ENCODE assay signal across 7 cellular contexts in the genomic region with DNA sequence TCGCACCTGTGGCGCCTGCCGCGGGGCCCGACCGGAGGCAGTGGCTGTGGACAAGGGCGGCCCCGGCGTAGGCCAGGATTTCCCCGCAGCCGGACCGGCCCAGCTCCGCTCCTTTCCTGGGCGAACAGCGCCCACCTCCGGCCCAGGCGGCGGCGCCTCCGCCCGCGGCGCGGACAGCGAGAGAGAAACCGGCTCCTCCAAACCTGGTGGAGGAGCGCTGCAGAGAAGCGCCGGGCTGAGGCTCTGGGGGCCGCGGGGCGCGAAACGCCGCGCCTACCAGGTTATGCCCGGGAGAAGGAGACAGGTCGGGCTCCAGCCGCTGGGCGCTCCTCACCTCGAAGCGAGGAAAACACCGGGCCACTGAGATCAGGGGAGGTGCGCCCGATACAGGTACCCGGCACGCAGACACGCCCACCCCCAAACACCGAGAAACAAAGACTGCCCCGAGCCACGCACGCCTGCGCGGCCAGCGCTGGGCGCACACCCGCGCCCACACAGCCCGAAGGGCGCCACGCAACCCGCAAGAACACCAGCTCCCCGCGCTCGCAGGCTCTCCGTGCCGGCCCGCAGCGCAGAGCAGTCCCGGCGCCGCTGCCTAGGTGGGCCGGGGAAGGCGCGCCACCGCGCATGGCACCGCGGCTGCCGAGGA. TPM values are rescaled to one million over a fixed set of nuclear protein-coding genes. Genes with fewer than 3 reads are reported as not detected.
DNase-seq lines count a peak whose midpoint lies in the region; ATAC-seq and TF ChIP-seq lines count a peak whose summit lies in the region.

No MANE protein-coding gene starts in this region.

- H3K36me3 ChIP-seq in cardiac muscle cell (no peaks in the 10 kb centered on the region), prostate gland (no peaks in the 10 kb centered on the region)

- H3K27ac ChIP-seq in cardiac muscle cell: no peak overlapping the region
- no peak overlapping the region for H3K27ac ChIP-seq in prostate gland

- H3K9me3 ChIP-seq in cardiac muscle cell (ENCODE audit: low read depth) (no peaks in the 10 kb centered on the region), prostate gland (no peaks in the 10 kb centered on the region)

- H3K4me1 ChIP-seq in cardiac muscle cell (ENCODE audit: low read depth) (peaks cover 16% of the 10 kb centered on the region), prostate gland (replicated peaks) (peaks cover 2% of the 10 kb centered on the region)

- no peak for TF ChIP-seq POLR2A in prostate gland (IDR thresholded peaks at IDR 0.05)

- TF ChIP-seq CTCF in cardiac muscle cell (IDR thresholded peaks at IDR 0.05; ENCODE audit: low read depth, low read length) (peak; percentile 39), prostate gland (IDR thresholded peaks at IDR 0.05) (peak in 3 of 4 experiments; percentile 29 to 65 (median 62))

- H3K4me3 ChIP-seq in cardiac muscle cell: peak overlapping the region; percentile 36
- H3K4me3 ChIP-seq in prostate gland: peak overlapping the region; percentile 23 to 31

- 5% methylated on average over 55 of the region's 80 CpGs for WGBS in prostate gland

- intact Hi-C loops in prostate gland (cut with DNase I): no loop called here

- H3K27me3 ChIP-seq in cardiac muscle cell (peaks cover 61% of the 10 kb centered on the region), prostate gland (replicated peaks; ENCODE audit: insufficient read depth) (no peaks in the 10 kb centered on the region)

- ATAC-seq in GM19351 (IDR thresholded peaks at IDR 0.05; ENCODE audit: unreplicated experiment): peak; percentile 36
- ATAC-seq in GM19463 (IDR thresholded peaks at IDR 0.05; ENCODE audit: unreplicated experiment): no peak

- DNase-seq in NCI-H748 (lab: John Stamatoyannopoulos, UW; ENCODE audit: unreplicated experiment) (peak; percentile 78), cardiac muscle cell (ENCODE audit: low read depth in 1 of 2, low spot score in 1 of 2) (peak; percentile 27 to 84), prostate gland (ENCODE audit: low spot score) (peak; percentile 48), NCI-H2029 treated with DMSO at 0.1 percent for 48 hours (lab: John Stamatoyannopoulos, UW) (no peak), NK-92 (lab: John Stamatoyannopoulos, UW; ENCODE audit: unreplicated experiment) (no peak)

RNA-seq across cellular contexts. Expression of gene GRID1, which starts 3.3 kb away (rescaled TPM):
- total RNA-seq in cardiac muscle cell (1.5 and 2.3 TPM in 2 replicates), prostate gland (1 to 10 TPM; 1.0 to 10.0 TPM)
- 0.47 and 1.6 TPM in 2 replicates for polyA plus RNA-seq in cardiac muscle cell

Comparison
In these comparisons a context has a peak if more than half of its experiments do, and no peak if none do; other contexts are left out.
1. DNase-seq: peak in NCI-H748 (single experiment), cardiac muscle cell (2 of 2) and prostate gland (single experiment); none in NCI-H2029 treated with DMSO at 0.1 percent for 48 hours (single experiment) and NK-92 (single experiment).